Comparison of ENCODE assay signal across 1 cellular context in genomic region chr16:55843105-55843395, GRCh38.
A peak's percentile ranks its signal among the peaks of the same experiment; 100 is the strongest.
TF ChIP-seq lines count a peak whose summit lies in the region.

No MANE protein-coding gene starts in this region.

TF ChIP-seq in K562, 482 proteins besides CTCF, POLR2A, EP300 and RAD21:
- TF ChIP-seq ZNF354B (CRISPR knock-in tag; IDR thresholded peaks at IDR 0.05) (no peak), ZFP91 (CRISPR knock-in tag; IDR thresholded peaks at IDR 0.05) (no peak), ZBTB26 (CRISPR knock-in tag; IDR thresholded peaks at IDR 0.05) (no peak), PHF21A (IDR thresholded peaks at IDR 0.05; ENCODE audit: borderline replicate concordance, low read depth) (peak; percentile 83; the same call in 1 of the 2 replicates), BRCA1 (IDR thresholded peaks at IDR 0.05) (no peak), BRCA1 (CRISPR knock-in tag; IDR thresholded peaks at IDR 0.05) (no peak), ARHGAP35 (IDR thresholded peaks at IDR 0.05; ENCODE audit: partially characterized antibody) (no peak), STAT5A (IDR thresholded peaks at IDR 0.05; ENCODE audit: borderline replicate concordance, low read length) (no peak)
